11 cellular contexts compared by ENCODE assay signal in genomic region chr9:7298123-7298522, GRCh38.
DNase-seq lines count a peak whose midpoint lies in the region; ATAC-seq and TF ChIP-seq lines count a peak whose summit lies in the region.
"Had no signal": no experiment of that assay in that cellular context is flagged by ENCODE, and none has a peak within 500 bp of the region (broad histone marks: within the 10 kb centered on the region; RNA-seq: fewer than 3 reads in every experiment).

No MANE protein-coding gene starts in this region.

- H3K4me3 ChIP-seq in GM06990 (replicated peaks; ENCODE audit: low read depth, low read length): no peak overlapping the region

- H3K27ac Mint-ChIP-seq in activated T-cell treated with anti-CD3 and anti-CD28 coated beads, Interleukin-2, amount 50 U/mL, for 24 hours: peak overlapping the region; percentile 82
- H3K27ac Mint-ChIP-seq in Calu3 (ENCODE audit: unreplicated experiment) (no peak overlapping the region), glutamatergic neuron (ENCODE audit: unreplicated experiment) (no peak overlapping the region)
- H3K27ac Mint-ChIP-seq: dendritic cell treated with granulocyte-macrophage colony-stimulating factor and Interleukin-4, amounts not matched to agents 40 ng/mL and 50 ng/mL, for 4 days; T-helper 1 cell treated with Interleukin-12 subunit alpha and Interleukin-12 subunit beta and Interleukin-4 antibody, amounts not matched to agents 30 μg/mL and 1 μg/mL, for 36 hours had no signal

- BruUV-seq in Calu3 (replicated peaks; lab: Mats Ljungman, UMichigan): no TSS peak

- TF ChIP-seq CTCF in GM06990 (IDR thresholded peaks at IDR 0.05; ENCODE audit: insufficient read depth, low read length, poor library complexity, severe bottlenecking) (no peak), Calu3 (IDR thresholded peaks at IDR 0.05; ENCODE audit: unreplicated experiment) (no peak), glutamatergic neuron (IDR thresholded peaks at IDR 0.05; ENCODE audit: partially characterized antibody, unreplicated experiment) (no peak)

- peaks cover 56% of the 10 kb centered on the region for H3K27me3 Mint-ChIP-seq in activated T-cell treated with anti-CD3 and anti-CD28 coated beads, Interleukin-2, amount 50 U/mL, for 24 hours
- peaks cover 37% of the 10 kb centered on the region for H3K27me3 Mint-ChIP-seq in Calu3 (ENCODE audit: unreplicated experiment)
- peaks cover 1% of the 10 kb centered on the region for H3K27me3 Mint-ChIP-seq in glutamatergic neuron (ENCODE audit: unreplicated experiment)
- H3K27me3 Mint-ChIP-seq: dendritic cell treated with granulocyte-macrophage colony-stimulating factor and Interleukin-4, amounts not matched to agents 40 ng/mL and 50 ng/mL, for 4 days had no signal

- no peaks in the 10 kb centered on the region for H3K36me3 ChIP-seq in GM06990 (ENCODE audit: control insufficient read depth, insufficient read depth, low read length)

- in situ Hi-C loops in KBM-7 (cut with MboI; ENCODE audit: low pct_unique_long_range_greater_than_20kb, low sequenced_read_pairs): no loop called here

- no peaks in the 10 kb centered on the region for H3K27me3 ChIP-seq in GM06990 (replicated peaks; ENCODE audit: control insufficient read depth, insufficient read depth, low read length)

- H3K4me1 Mint-ChIP-seq in activated T-cell treated with anti-CD3 and anti-CD28 coated beads, Interleukin-2, amount 50 U/mL, for 24 hours (ENCODE audit: low read depth): peaks cover 41% of the 10 kb centered on the region
- H3K4me1 Mint-ChIP-seq in Calu3 (ENCODE audit: low read depth, unreplicated experiment) (no peaks in the 10 kb centered on the region), glutamatergic neuron (ENCODE audit: low read depth, unreplicated experiment) (no peaks in the 10 kb centered on the region)

- H3K4me3 Mint-ChIP-seq in activated T-cell treated with anti-CD3 and anti-CD28 coated beads, Interleukin-2, amount 50 U/mL, for 24 hours: peak overlapping the region; percentile 23
- no peak overlapping the region for H3K4me3 Mint-ChIP-seq in Calu3 (ENCODE audit: low read depth, unreplicated experiment)
- no peak overlapping the region for H3K4me3 Mint-ChIP-seq in glutamatergic neuron (ENCODE audit: unreplicated experiment)
- H3K4me3 Mint-ChIP-seq: dendritic cell treated with granulocyte-macrophage colony-stimulating factor and Interleukin-4, amounts not matched to agents 40 ng/mL and 50 ng/mL, for 4 days; T-helper 1 cell treated with Interleukin-12 subunit alpha and Interleukin-12 subunit beta and Interleukin-4 antibody, amounts not matched to agents 30 μg/mL and 1 μg/mL, for 36 hours had no signal

- peaks cover 2% of the 10 kb centered on the region for H3K9me3 Mint-ChIP-seq in activated T-cell treated with anti-CD3 and anti-CD28 coated beads, Interleukin-2, amount 50 U/mL, for 24 hours
- no peaks in the 10 kb centered on the region for H3K9me3 Mint-ChIP-seq in Calu3 (ENCODE audit: low read depth, unreplicated experiment)
- H3K9me3 Mint-ChIP-seq in glutamatergic neuron (ENCODE audit: unreplicated experiment): no peaks in the 10 kb centered on the region
- H3K9me3 Mint-ChIP-seq: dendritic cell treated with granulocyte-macrophage colony-stimulating factor and Interleukin-4, amounts not matched to agents 40 ng/mL and 50 ng/mL, for 4 days; T-helper 1 cell treated with Interleukin-12 subunit alpha and Interleukin-12 subunit beta and Interleukin-4 antibody, amounts not matched to agents 30 μg/mL and 1 μg/mL, for 36 hours had no signal

- CTCF ChIA-PET in Calu3 (lab: Charles Lee): no interaction called here

- DNase-seq in GM06990 (ENCODE audit: extremely low read depth, insufficient read length) (peak; percentile 80), Calu3 (no peak), UCSD-AML1 (lab: John Stamatoyannopoulos, UW; ENCODE audit: unreplicated experiment) (no peak), glutamatergic neuron (no peak), KBM-7 (no peak)
- DNase-seq in activated T-cell treated with anti-CD3 and anti-CD28 coated beads, Interleukin-2, amount 50 U/mL, for 24 hours: no peak
- DNase-seq: DND-41 had no signal

- intact Hi-C loops in Calu3 (cut with micrococcal nuclease; ENCODE audit: unreplicated experiment): loop anchor here (10.0 kb wide), 1 partner anchor 177 kb away; no protein-coding TSS in a partner anchor

- H3K36me3 Mint-ChIP-seq in activated T-cell treated with anti-CD3 and anti-CD28 coated beads, Interleukin-2, amount 50 U/mL, for 24 hours (ENCODE audit: low read depth): no peaks in the 10 kb centered on the region
- H3K36me3 Mint-ChIP-seq in Calu3 (ENCODE audit: insufficient read depth, unreplicated experiment) (no peaks in the 10 kb centered on the region), glutamatergic neuron (ENCODE audit: unreplicated experiment) (no peaks in the 10 kb centered on the region)

- ATAC-seq in GM19035 (IDR thresholded peaks at IDR 0.05; ENCODE audit: unreplicated experiment): peak; percentile 99
- peak; percentile 99 for ATAC-seq in HG02970 (IDR thresholded peaks at IDR 0.05; ENCODE audit: low FRiP score, unreplicated experiment)
